Comparison of ENCODE assay signal across 8 cellular contexts in genomic region chr17:50129946-50130777, GRCh38. TPM values are rescaled to one million over a fixed set of nuclear protein-coding genes. Genes with fewer than 3 reads are reported as not detected.
DNase-seq lines count a peak whose midpoint lies in the region; ATAC-seq and TF ChIP-seq lines count a peak whose summit lies in the region.

Gene SAMD14 (minus strand): TSS chr17:50130160. CDS start chr17:50124959, 5,201 bp downstream.

- H3K9me3 ChIP-seq in osteoblast (ENCODE audit: low read depth, low read length) = no peaks in the 10 kb centered on the region

- H2AFZ ChIP-seq in osteoblast (ENCODE audit: low read length) = peak within 1 kb of the TSS; percentile 33

- peaks cover 32% of the 10 kb centered on the region for H3K4me1 Mint-ChIP-seq in activated CD8-positive, alpha-beta memory T cell treated with anti-CD3 and anti-CD28 coated beads, Interleukin-2, amount 10 ng/mL, durations not matched to agents 7 days and 5 days

- H3K4me3 Mint-ChIP-seq in activated CD8-positive, alpha-beta memory T cell treated with anti-CD3 and anti-CD28 coated beads, Interleukin-2, amount 10 ng/mL, durations not matched to agents 7 days and 5 days = peak within 1 kb of the TSS; percentile 58

- H3K27me3 Mint-ChIP-seq in activated CD8-positive, alpha-beta memory T cell treated with anti-CD3 and anti-CD28 coated beads, Interleukin-2, amount 10 ng/mL, durations not matched to agents 7 days and 5 days = peaks cover 32% of the 10 kb centered on the region

- peak within 1 kb of the TSS; percentile 83 for H3K4me2 ChIP-seq in osteoblast (ENCODE audit: insufficient read depth, low read length)

- H3K27me3 ChIP-seq in H7 (ENCODE audit: control insufficient read depth, insufficient read depth, low read length) (peaks cover 2% of the 10 kb centered on the region; the same call in 1 of the 2 replicates), osteoblast (ENCODE audit: insufficient read depth, low read length) (no peaks in the 10 kb centered on the region)

- peaks cover 21% of the 10 kb centered on the region for H3K4me1 ChIP-seq in osteoblast (ENCODE audit: insufficient read depth, low read length)

- no peaks in the 10 kb centered on the region for H3K79me2 ChIP-seq in osteoblast (ENCODE audit: insufficient read depth, low read length)

- H3K4me3 ChIP-seq in AG10803 (ENCODE audit: low read length) = peak within 1 kb of the TSS; percentile 59
- H3K4me3 ChIP-seq in H7 (ENCODE audit: insufficient read depth, low read depth, low read length) = peak within 1 kb of the TSS; percentile 71
- H3K4me3 ChIP-seq in fibroblast of villous mesenchyme (ENCODE audit: low read depth, low read length) = peak within 1 kb of the TSS; percentile 49
- H3K4me3 ChIP-seq in osteoblast (ENCODE audit: insufficient read depth, low read length) = peak within 1 kb of the TSS; percentile 71

- peak; percentile 73 for ATAC-seq in activated CD8-positive, alpha-beta memory T cell treated with anti-CD3 and anti-CD28 coated beads, Interleukin-2, amount 10 ng/mL, durations not matched to agents 7 days and 5 days
- ATAC-seq in GM21619 (IDR thresholded peaks at IDR 0.05; ENCODE audit: unreplicated experiment) = no peak

- H3K27ac Mint-ChIP-seq in activated CD8-positive, alpha-beta memory T cell treated with anti-CD3 and anti-CD28 coated beads, Interleukin-2, amount 10 ng/mL, durations not matched to agents 7 days and 5 days = no peak within 1 kb of the TSS

- H3K36me3 Mint-ChIP-seq in activated CD8-positive, alpha-beta memory T cell treated with anti-CD3 and anti-CD28 coated beads, Interleukin-2, amount 10 ng/mL, durations not matched to agents 7 days and 5 days = peaks cover 5% of the 10 kb centered on the region

- H3K27ac ChIP-seq in osteoblast (ENCODE audit: low read depth, low read length) = no peak within 1 kb of the TSS

- no peaks in the 10 kb centered on the region for H3K9me3 Mint-ChIP-seq in activated CD8-positive, alpha-beta memory T cell treated with anti-CD3 and anti-CD28 coated beads, Interleukin-2, amount 10 ng/mL, durations not matched to agents 7 days and 5 days (ENCODE audit: low read depth)

- peak; percentile 28 for DNase-seq in AG10803 (ENCODE audit: low read depth)
- DNase-seq in H7 = peak; percentile 92
- no peak for DNase-seq in activated CD8-positive, alpha-beta memory T cell treated with anti-CD3 and anti-CD28 coated beads, Interleukin-2, amount 10 ng/mL, durations not matched to agents 7 days and 5 days
- DNase-seq in fibroblast of villous mesenchyme (ENCODE audit: low read depth) = no peak
- DNase-seq in osteoblast (ENCODE audit: insufficient read length, low spot score, missing footprints) = peak; percentile 97
- no peak for DNase-seq in HK-2 (ENCODE audit: unreplicated experiment)
- no peak for DNase-seq in GOT3 (lab: John Stamatoyannopoulos, UW)

- TF ChIP-seq CTCF in AG10803 (conservative IDR thresholded peaks at IDR 0.05; ENCODE audit: low read length) (no peak), fibroblast of villous mesenchyme (IDR thresholded peaks at IDR 0.05; ENCODE audit: insufficient read depth, low read depth, low read length) (no peak), osteoblast (IDR thresholded peaks at IDR 0.05; ENCODE audit: extremely low read depth, low read depth, low read length) (no peak)

- CTCF ChIA-PET in activated CD8-positive, alpha-beta memory T cell treated with anti-CD3 and anti-CD28 coated beads, Interleukin-2, amount 10 ng/mL, durations not matched to agents 7 days and 5 days (lab: Charles Lee) = interaction anchor here (1.0 to 3.3 kb wide), 12 partner anchors 8 to 40 kb away, joined by 3 to 18 read pairs (median 4); partner anchors contain the start of genes PPP1R9B and SGCA

- H3K36me3 ChIP-seq in H7 (replicated peaks; ENCODE audit: control insufficient read depth, insufficient read depth, low read length) = no peaks in the 10 kb centered on the region
- H3K36me3 ChIP-seq in osteoblast (ENCODE audit: insufficient read depth, low read length) = peaks cover 12% of the 10 kb centered on the region

- H4K20me1 ChIP-seq in osteoblast (ENCODE audit: insufficient read depth, low read length) = peaks cover 21% of the 10 kb centered on the region

RNA-seq across cellular contexts. Expression of gene SAMD14, which starts in this region (rescaled TPM):
- 7.8 and 8.2 TPM in 2 replicates for total RNA-seq in H7 (2014; rRNA removed; shearing (Covaris generic))
- 1 to 10 TPM in 1 of 2 experiments, under 1 TPM in 1; 0.35 to 1.1 TPM for total RNA-seq in activated CD8-positive, alpha-beta memory T cell treated with anti-CD3 and anti-CD28 coated beads, Interleukin-2, amount 10 ng/mL, durations not matched to agents 7 days and 5 days
- total RNA-seq in fibroblast of villous mesenchyme (4.7 and 5.8 TPM in 2 replicates), osteoblast (2.5 and 2.7 TPM in 2 replicates)

Comparison
In these comparisons a context has a peak if more than half of its experiments do, and no peak if none do; other contexts are left out.
1. DNase-seq: peak in AG10803 (single experiment), H7 (single experiment) and osteoblast (single experiment); none in activated CD8-positive, alpha-beta memory T cell treated with anti-CD3 and anti-CD28 coated beads, Interleukin-2, amount 10 ng/mL, durations not matched to agents 7 days and 5 days (single experiment), fibroblast of villous mesenchyme (single experiment), HK-2 (single experiment) and GOT3 (single experiment).
2. Peak in every context shown above with its lines, with median percentiles within 50 percentile points of each other: H3K4me3 ChIP-seq.